23 cellular contexts compared by ENCODE assay signal in the genomic region with DNA sequence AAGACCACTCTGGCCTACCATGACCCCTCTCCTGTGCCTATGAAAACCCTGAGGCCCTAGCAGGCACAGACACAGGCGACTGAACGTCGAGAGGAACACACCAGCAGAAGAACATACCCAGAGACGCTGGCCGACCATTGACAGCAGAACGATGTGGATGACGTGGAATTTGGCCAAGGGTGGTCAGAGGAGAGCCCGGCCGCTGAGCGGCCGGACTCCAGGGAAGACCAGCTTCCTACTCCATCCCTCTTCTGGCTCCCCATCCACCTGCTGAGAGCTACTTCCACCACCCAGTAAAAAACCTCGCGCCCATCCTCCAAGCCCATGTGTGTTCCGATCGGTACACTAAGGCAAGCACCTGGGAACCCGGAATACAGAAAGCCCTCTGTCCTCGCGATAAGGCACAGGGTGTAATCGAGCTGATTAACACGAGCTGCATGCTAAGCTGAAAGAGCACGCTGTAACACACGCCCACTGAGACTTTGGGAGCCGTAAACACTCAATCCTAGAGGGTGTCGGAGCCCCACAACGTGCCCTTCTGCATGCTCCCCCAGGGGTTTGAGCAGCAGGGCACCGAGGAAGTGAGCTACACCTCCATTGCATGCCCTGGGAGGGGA.
"Had no signal": no experiment of that assay in that cellular context is flagged by ENCODE, and none has a peak within 500 bp of the region (broad histone marks: within the 10 kb centered on the region; RNA-seq: fewer than 3 reads in every experiment).

No MANE protein-coding gene starts in this region.

- H3K27me3 Mint-ChIP-seq: effector memory CD8-positive, alpha-beta T cell; natural killer cell treated with Interleukin-12 subunit alpha and Interleukin-12 subunit beta and Interleukin-15 and Interleukin-18, amount 100 ng/mL, for 72 hours had no signal

- H3K27ac ChIP-seq: foreskin keratinocyte, neural progenitor cell, parathyroid adenoma, psoas muscle, right lobe of liver, suprapubic skin, thyroid gland, upper lobe of left lung, vagina had no signal

- H3K4me1 Mint-ChIP-seq: neural progenitor cell; stimulated activated effector memory CD8-positive, alpha-beta T cell treated with anti-CD3 and anti-CD28 coated beads, Interleukin-12 subunit alpha, Interleukin-12 subunit beta, amount 100 ng/mL, for 72 hours had no signal

- H3K4me1 ChIP-seq: foreskin keratinocyte, neural progenitor cell, parathyroid adenoma, psoas muscle, right lobe of liver, suprapubic skin, thyroid gland, upper lobe of left lung, vagina had no signal

- ATAC-seq: effector memory CD8-positive, alpha-beta T cell; foreskin keratinocyte; left colon; left ventricle myocardium superior; natural killer cell treated with Interleukin-12 subunit alpha and Interleukin-12 subunit beta and Interleukin-15 and Interleukin-18, amount 100 ng/mL, for 72 hours; psoas muscle; right lobe of liver; stimulated activated effector memory CD8-positive, alpha-beta T cell treated with anti-CD3 and anti-CD28 coated beads, Interleukin-12 subunit alpha, Interleukin-12 subunit beta, amount 100 ng/mL, for 72 hours; stimulated activated naive CD8-positive, alpha-beta T cell treated with anti-CD3 and anti-CD28 coated beads, Interleukin-15, Interleukin-2, amounts not matched to agents 100 U/mL and 50 U/mL, for 24 hours had no signal

- H3K36me3 Mint-ChIP-seq: natural killer cell treated with Interleukin-12 subunit alpha and Interleukin-12 subunit beta and Interleukin-15 and Interleukin-18, amount 100 ng/mL, for 72 hours; neural progenitor cell; stimulated activated effector memory CD8-positive, alpha-beta T cell treated with anti-CD3 and anti-CD28 coated beads, Interleukin-12 subunit alpha, Interleukin-12 subunit beta, amount 100 ng/mL, for 72 hours had no signal

- H3K4me3 Mint-ChIP-seq: effector memory CD8-positive, alpha-beta T cell; natural killer cell treated with Interleukin-12 subunit alpha and Interleukin-12 subunit beta and Interleukin-15 and Interleukin-18, amount 100 ng/mL, for 72 hours; neural progenitor cell; stimulated activated effector memory CD8-positive, alpha-beta T cell treated with anti-CD3 and anti-CD28 coated beads, Interleukin-12 subunit alpha, Interleukin-12 subunit beta, amount 100 ng/mL, for 72 hours had no signal

- H3K9ac ChIP-seq: neural progenitor cell, parathyroid adenoma had no signal

- H3K79me2 ChIP-seq: parathyroid adenoma had no signal

- H3K36me3 ChIP-seq: right lobe of liver, suprapubic skin, thyroid gland, upper lobe of left lung, vagina had no signal

- H3K27ac Mint-ChIP-seq: effector memory CD8-positive, alpha-beta T cell; natural killer cell treated with Interleukin-12 subunit alpha and Interleukin-12 subunit beta and Interleukin-15 and Interleukin-18, amount 100 ng/mL, for 72 hours; neural progenitor cell; stimulated activated effector memory CD8-positive, alpha-beta T cell treated with anti-CD3 and anti-CD28 coated beads, Interleukin-12 subunit alpha, Interleukin-12 subunit beta, amount 100 ng/mL, for 72 hours had no signal

- H3K4me2 ChIP-seq: neural progenitor cell had no signal

- H2AFZ ChIP-seq: neural progenitor cell, parathyroid adenoma had no signal

- H3K27me3 ChIP-seq: foreskin keratinocyte, neural progenitor cell, right lobe of liver, suprapubic skin, thyroid gland, upper lobe of left lung, vagina had no signal

- H3K4me3 ChIP-seq: lung, neural progenitor cell, psoas muscle, right lobe of liver, suprapubic skin, thyroid gland, upper lobe of left lung, vagina had no signal

- H3K9me3 ChIP-seq: suprapubic skin, thyroid gland had no signal

- DNase-seq: effector memory CD8-positive, alpha-beta T cell; erythroblast; foreskin keratinocyte; left colon; left ventricle myocardium superior; mesenchymal stem cell; midbrain; occipital lobe; psoas muscle; retina; right lobe of liver; stimulated activated CD4-positive, alpha-beta T cell treated with anti-CD3 and anti-CD28 coated beads, Interleukin-4, amount 100 ng/mL, for 1 hour; stimulated activated CD8-positive, alpha-beta memory T cell treated with anti-CD3 and anti-CD28 coated beads, Interleukin-4, amount 100 ng/mL, for 48 hours; stimulated activated naive CD8-positive, alpha-beta T cell treated with anti-CD3 and anti-CD28 coated beads, Interleukin-15, Interleukin-2, amounts not matched to agents 100 U/mL and 50 U/mL, for 24 hours; thyroid gland had no signal
